1 cellular context compared by ENCODE assay signal in genomic region chr7:155425011-155425340, GRCh38.
TF ChIP-seq lines count a peak whose summit lies in the region.

No MANE protein-coding gene starts in this region.

TF ChIP-seq in K562, 482 proteins besides CTCF, POLR2A, EP300 and RAD21:
- no peak for TF ChIP-seq TFAP4 (CRISPR knock-in tag; IDR thresholded peaks at IDR 0.05; ENCODE audit: borderline replicate concordance)
- TF ChIP-seq E4F1 (CRISPR knock-in tag; IDR thresholded peaks at IDR 0.05; ENCODE audit: borderline replicate concordance): no peak
